Comparison of ENCODE assay signal across 1 cellular context in the genomic region with DNA sequence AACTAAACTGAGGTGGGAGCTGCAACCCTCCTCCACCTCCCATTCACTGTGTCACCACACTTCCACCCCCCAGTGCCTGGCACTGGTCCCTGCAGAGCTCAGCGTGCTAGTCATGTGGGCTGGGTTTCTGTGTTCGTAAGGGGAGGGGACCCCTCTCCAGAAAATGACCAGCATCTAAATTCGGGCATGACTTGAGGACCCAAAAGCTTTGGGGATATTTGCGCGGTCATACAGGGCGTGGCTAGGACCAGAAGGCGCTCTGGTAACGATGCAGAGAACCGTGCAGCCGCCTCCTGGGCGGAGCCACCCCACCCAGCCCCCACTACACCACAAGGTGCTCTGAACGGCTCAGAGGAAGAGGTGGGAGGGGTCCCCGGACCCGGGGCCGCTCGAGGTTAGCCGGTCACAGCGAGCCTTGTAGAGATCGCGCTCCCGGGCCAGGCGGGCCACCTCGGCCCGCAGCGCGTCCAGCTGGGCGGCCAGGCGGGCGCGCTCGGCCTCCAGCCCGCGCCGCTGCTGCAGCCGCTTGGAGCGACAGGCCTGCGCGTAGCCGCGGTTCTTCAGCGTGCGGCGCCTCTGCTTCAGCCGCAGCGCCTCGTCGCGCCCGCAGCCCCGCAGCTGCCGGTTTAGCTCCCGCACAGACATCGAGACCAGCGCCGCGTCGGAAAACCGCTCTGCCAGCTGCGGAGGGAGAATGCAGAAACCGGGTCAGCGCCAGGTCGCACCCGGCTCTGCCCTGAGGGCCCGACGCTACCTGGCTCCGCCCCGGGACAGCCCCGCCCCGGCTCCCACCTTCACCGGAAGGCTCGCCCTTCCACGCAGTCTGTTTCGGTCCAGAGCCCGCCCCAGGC.
TF ChIP-seq lines count a peak whose summit lies in the region.

No MANE protein-coding gene starts in this region.

TF ChIP-seq in HEK293, 187 proteins besides CTCF, POLR2A, EP300 and RAD21:
- peak; percentile 94 for TF ChIP-seq GLIS1 (tag by site-specific recombination; IDR thresholded peaks at IDR 0.05)
- peak; percentile 47; the same call in 1 of the 2 replicates for TF ChIP-seq GLIS2 (tag by site-specific recombination; IDR thresholded peaks at IDR 0.05)
- peak; percentile 82 for TF ChIP-seq KLF1 (tag by site-specific recombination; IDR thresholded peaks at IDR 0.05)
- no peak for TF ChIP-seq ZXDB (tag by site-specific recombination; IDR thresholded peaks at IDR 0.05)
- TF ChIP-seq ZNF677 (tag by site-specific recombination; IDR thresholded peaks at IDR 0.05) = no peak
- peak; percentile 66 for TF ChIP-seq SP3 (tag by site-specific recombination; IDR thresholded peaks at IDR 0.05)
- no peak for TF ChIP-seq ZEB2 (tag by site-specific recombination; IDR thresholded peaks at IDR 0.05)
- peak; percentile 50 for TF ChIP-seq SP2 (tag by site-specific recombination; IDR thresholded peaks at IDR 0.05)
- TF ChIP-seq, protein P1, sequence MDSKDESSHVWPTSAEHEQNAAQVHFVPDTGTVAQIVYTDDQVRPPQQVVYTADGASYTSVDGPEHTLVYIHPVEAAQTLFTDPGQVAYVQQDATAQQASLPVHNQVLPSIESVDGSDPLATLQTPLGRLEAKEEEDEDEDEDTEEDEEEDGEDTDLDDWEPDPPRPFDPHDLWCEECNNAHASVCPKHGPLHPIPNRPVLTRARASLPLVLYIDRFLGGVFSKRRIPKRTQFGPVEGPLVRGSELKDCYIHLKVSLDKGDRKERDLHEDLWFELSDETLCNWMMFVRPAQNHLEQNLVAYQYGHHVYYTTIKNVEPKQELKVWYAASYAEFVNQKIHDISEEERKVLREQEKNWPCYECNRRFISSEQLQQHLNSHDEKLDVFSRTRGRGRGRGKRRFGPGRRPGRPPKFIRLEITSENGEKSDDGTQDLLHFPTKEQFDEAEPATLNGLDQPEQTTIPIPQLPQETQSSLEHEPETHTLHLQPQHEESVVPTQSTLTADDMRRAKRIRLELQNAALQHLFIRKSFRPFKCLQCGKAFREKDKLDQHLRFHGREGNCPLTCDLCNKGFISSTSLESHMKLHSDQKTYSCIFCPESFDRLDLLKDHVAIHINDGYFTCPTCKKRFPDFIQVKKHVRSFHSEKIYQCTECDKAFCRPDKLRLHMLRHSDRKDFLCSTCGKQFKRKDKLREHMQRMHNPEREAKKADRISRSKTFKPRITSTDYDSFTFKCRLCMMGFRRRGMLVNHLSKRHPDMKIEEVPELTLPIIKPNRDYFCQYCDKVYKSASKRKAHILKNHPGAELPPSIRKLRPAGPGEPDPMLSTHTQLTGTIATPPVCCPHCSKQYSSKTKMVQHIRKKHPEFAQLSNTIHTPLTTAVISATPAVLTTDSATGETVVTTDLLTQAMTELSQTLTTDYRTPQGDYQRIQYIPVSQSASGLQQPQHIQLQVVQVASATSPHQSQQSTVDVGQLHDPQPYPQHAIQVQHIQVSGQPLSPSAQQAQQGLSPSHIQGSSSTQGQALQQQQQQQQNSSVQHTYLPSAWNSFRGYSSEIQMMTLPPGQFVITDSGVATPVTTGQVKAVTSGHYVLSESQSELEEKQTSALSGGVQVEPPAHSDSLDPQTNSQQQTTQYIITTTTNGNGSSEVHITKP (tag by site-specific recombination; IDR thresholded peaks at IDR 0.05) = peak; percentile 67
- TF ChIP-seq, protein P2, sequence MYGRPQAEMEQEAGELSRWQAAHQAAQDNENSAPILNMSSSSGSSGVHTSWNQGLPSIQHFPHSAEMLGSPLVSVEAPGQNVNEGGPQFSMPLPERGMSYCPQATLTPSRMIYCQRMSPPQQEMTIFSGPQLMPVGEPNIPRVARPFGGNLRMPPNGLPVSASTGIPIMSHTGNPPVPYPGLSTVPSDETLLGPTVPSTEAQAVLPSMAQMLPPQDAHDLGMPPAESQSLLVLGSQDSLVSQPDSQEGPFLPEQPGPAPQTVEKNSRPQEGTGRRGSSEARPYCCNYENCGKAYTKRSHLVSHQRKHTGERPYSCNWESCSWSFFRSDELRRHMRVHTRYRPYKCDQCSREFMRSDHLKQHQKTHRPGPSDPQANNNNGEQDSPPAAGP (tag by site-specific recombination; IDR thresholded peaks at IDR 0.05) = 0 out of 2 replicates have a peak, but pooled peaks have one; percentile 29
- no peak for TF ChIP-seq OSR2 (tag by site-specific recombination; IDR thresholded peaks at IDR 0.05)
- TF ChIP-seq ZNF416 (tag by site-specific recombination; IDR thresholded peaks at IDR 0.05) = no peak
- no peak for TF ChIP-seq SP7 (tag by site-specific recombination; IDR thresholded peaks at IDR 0.05)
- 0 out of 2 replicates have a peak, but pooled peaks have one; percentile 11 for TF ChIP-seq EGR2 (tag by site-specific recombination; IDR thresholded peaks at IDR 0.05; ENCODE audit: low read depth)
- peak; percentile 35; the same call in 1 of the 2 replicates for TF ChIP-seq ZBTB20 (tag by site-specific recombination; IDR thresholded peaks at IDR 0.05)
- peak; percentile 58 for TF ChIP-seq ZNF335 (tag by site-specific recombination; conservative IDR thresholded peaks at IDR 0.05)
- TF ChIP-seq ZNF561 (tag by site-specific recombination; IDR thresholded peaks at IDR 0.05; ENCODE audit: borderline replicate concordance) = 0 out of 2 replicates have a peak, but pooled peaks have one; percentile 60
- 0 out of 2 replicates have a peak, but pooled peaks have one; percentile 15 for TF ChIP-seq ZNF629 (tag by site-specific recombination; IDR thresholded peaks at IDR 0.05)
- peak; percentile 26; the same call in 1 of the 2 replicates for TF ChIP-seq ZNF76 (tag by site-specific recombination; IDR thresholded peaks at IDR 0.05; ENCODE audit: borderline replicate concordance, low read depth)
- 0 out of 2 replicates have a peak, but pooled peaks have one; percentile 18 for TF ChIP-seq KLF16 (tag by site-specific recombination; IDR thresholded peaks at IDR 0.05)
- TF ChIP-seq, protein P3, sequence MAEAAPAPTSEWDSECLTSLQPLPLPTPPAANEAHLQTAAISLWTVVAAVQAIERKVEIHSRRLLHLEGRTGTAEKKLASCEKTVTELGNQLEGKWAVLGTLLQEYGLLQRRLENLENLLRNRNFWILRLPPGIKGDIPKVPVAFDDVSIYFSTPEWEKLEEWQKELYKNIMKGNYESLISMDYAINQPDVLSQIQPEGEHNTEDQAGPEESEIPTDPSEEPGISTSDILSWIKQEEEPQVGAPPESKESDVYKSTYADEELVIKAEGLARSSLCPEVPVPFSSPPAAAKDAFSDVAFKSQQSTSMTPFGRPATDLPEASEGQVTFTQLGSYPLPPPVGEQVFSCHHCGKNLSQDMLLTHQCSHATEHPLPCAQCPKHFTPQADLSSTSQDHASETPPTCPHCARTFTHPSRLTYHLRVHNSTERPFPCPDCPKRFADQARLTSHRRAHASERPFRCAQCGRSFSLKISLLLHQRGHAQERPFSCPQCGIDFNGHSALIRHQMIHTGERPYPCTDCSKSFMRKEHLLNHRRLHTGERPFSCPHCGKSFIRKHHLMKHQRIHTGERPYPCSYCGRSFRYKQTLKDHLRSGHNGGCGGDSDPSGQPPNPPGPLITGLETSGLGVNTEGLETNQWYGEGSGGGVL (tag by site-specific recombination; IDR thresholded peaks at IDR 0.05) = peak; percentile 71
- TF ChIP-seq TRIM28 (IDR thresholded peaks at IDR 0.05; ENCODE audit: borderline replicate concordance, low read length) = 0 out of 2 replicates have a peak, but pooled peaks have one; percentile 23
- no peak for TF ChIP-seq ZNF571 (tag by site-specific recombination; IDR thresholded peaks at IDR 0.05)
- TF ChIP-seq ZBTB8A (tag by site-specific recombination; IDR thresholded peaks at IDR 0.05) = peak; percentile 27; the same call in 1 of the 2 replicates
- TF ChIP-seq, protein P4, sequence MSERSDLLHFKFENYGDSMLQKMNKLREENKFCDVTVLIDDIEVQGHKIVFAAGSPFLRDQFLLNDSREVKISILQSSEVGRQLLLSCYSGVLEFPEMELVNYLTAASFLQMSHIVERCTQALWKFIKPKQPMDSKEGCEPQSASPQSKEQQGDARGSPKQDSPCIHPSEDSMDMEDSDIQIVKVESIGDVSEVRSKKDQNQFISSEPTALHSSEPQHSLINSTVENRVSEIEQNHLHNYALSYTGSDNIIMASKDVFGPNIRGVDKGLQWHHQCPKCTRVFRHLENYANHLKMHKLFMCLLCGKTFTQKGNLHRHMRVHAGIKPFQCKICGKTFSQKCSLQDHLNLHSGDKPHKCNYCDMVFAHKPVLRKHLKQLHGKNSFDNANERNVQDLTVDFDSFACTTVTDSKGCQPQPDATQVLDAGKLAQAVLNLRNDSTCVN (tag by site-specific recombination; optimal IDR thresholded peaks at IDR 0.05) = peak; percentile 83
- peak; percentile 50; the same call in 1 of the 2 replicates for TF ChIP-seq ZNF600 (tag by site-specific recombination; IDR thresholded peaks at IDR 0.05)
- TF ChIP-seq, protein P5, sequence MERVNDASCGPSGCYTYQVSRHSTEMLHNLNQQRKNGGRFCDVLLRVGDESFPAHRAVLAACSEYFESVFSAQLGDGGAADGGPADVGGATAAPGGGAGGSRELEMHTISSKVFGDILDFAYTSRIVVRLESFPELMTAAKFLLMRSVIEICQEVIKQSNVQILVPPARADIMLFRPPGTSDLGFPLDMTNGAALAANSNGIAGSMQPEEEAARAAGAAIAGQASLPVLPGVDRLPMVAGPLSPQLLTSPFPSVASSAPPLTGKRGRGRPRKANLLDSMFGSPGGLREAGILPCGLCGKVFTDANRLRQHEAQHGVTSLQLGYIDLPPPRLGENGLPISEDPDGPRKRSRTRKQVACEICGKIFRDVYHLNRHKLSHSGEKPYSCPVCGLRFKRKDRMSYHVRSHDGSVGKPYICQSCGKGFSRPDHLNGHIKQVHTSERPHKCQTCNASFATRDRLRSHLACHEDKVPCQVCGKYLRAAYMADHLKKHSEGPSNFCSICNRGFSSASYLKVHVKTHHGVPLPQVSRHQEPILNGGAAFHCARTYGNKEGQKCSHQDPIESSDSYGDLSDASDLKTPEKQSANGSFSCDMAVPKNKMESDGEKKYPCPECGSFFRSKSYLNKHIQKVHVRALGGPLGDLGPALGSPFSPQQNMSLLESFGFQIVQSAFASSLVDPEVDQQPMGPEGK (tag by site-specific recombination; IDR thresholded peaks at IDR 0.05) = peak; percentile 77
